Comparison of ENCODE assay signal across 8 cellular contexts in genomic region chr1:145927073-145927886, GRCh38. TPM values are rescaled to one million over a fixed set of nuclear protein-coding genes. Genes with fewer than 3 reads are reported as not detected.
DNase-seq lines count a peak whose midpoint lies in the region; ATAC-seq and TF ChIP-seq lines count a peak whose summit lies in the region.

RBM8A (minus strand) TSS chr1:145927484; CDS start chr1:145927426, 58 bp downstream.

- ATAC-seq in GM19397 (IDR thresholded peaks at IDR 0.05; ENCODE audit: unreplicated experiment) = peak; percentile 93
- ATAC-seq in HG03571 (IDR thresholded peaks at IDR 0.05; ENCODE audit: unreplicated experiment) = peak; percentile 95

- peaks cover 10 to 25% (median 17%) of the 10 kb centered on the region in 4 donors for H3K4me1 Mint-ChIP-seq in CD4-positive, alpha-beta memory T cell

- no peaks in the 10 kb centered on the region for H3K27me3 ChIP-seq in CD4-positive, alpha-beta memory T cell (ENCODE audit: insufficient read depth, low read length)
- H3K27me3 ChIP-seq in dorsolateral prefrontal cortex (no peaks in the 10 kb centered on the region), liver (ENCODE audit: control insufficient read depth in 4 of 4, insufficient read depth in 4 of 4, low read length in 3 of 4) (no peaks in the 10 kb centered on the region)

- intact Hi-C loops in CD4-positive, alpha-beta memory T cell (cut with micrococcal nuclease) = loop anchor here (1.0 kb wide), 4 partner anchors 9 to 110 kb away; partner anchors contain the start of genes ANKRD34A, PEX11B and POLR3GL
- intact Hi-C loops in dorsolateral prefrontal cortex (cut with DNase I) = loop anchor here (1.0 to 2.0 kb wide), 2 partner anchors 9 to 32 kb away; partner anchors contain the start of genes LIX1L (in 2 of the 2) and PEX11B (in 1 of the 2)

- H3K4me1 ChIP-seq in CD4-positive, alpha-beta memory T cell (ENCODE audit: insufficient read depth, low read length) = peaks cover 30% of the 10 kb centered on the region
- peaks cover 0 to 9% (median 6%) of the 10 kb centered on the region in 4 donors for H3K4me1 ChIP-seq in liver (ENCODE audit: control insufficient read depth in 4 of 4, insufficient read depth in 4 of 4, low read length in 3 of 4)

- TF ChIP-seq RAD21 in liver (IDR thresholded peaks at IDR 0.05) = peak; percentile 57 to 60

- CTCF ChIA-PET in CD4-positive, alpha-beta memory T cell (lab: Charles Lee; ENCODE audit: partially characterized antibody) = interaction anchor here (0.7 to 3.9 kb wide), 22 partner anchors 9 to 110 kb away, joined by 3 to 30 read pairs (median 5); partner anchors contain the start of genes ANKRD34A, ANKRD35, LIX1L and NUDT17

- H3K9me3 ChIP-seq in CD4-positive, alpha-beta memory T cell (ENCODE audit: control insufficient read depth in 1 of 2, low read length in 2 of 2) = no peaks in the 10 kb centered on the region
- no peaks in the 10 kb centered on the region for H3K9me3 ChIP-seq in liver (ENCODE audit: control insufficient read depth in 4 of 4, low read length in 3 of 4)

- H3K36me3 ChIP-seq in CD4-positive, alpha-beta memory T cell (ENCODE audit: insufficient read depth, low read length) = peaks cover 15% of the 10 kb centered on the region
- peaks cover 0 to 3% (median 2%) of the 10 kb centered on the region in 4 donors for H3K36me3 ChIP-seq in liver (ENCODE audit: control insufficient read depth in 4 of 4, insufficient read depth in 3 of 4, low read depth in 1 of 4, low read length in 3 of 4)

- peak within 1 kb of the TSS; percentile 92 to 100 for H3K9ac ChIP-seq in liver (ENCODE audit: low read depth in 1 of 2, low read length in 2 of 2)

- H3K4me3 ChIP-seq in CD4-positive, alpha-beta memory T cell (ENCODE audit: low read length in 2 of 2) = peak within 1 kb of the TSS; percentile 96 to 99
- H3K4me3 ChIP-seq in dorsolateral prefrontal cortex (peak within 1 kb of the TSS; percentile 47 to 94 (median 80)), liver (ENCODE audit: low read depth in 1 of 3, low read length in 3 of 3) (peak within 1 kb of the TSS; percentile 66 to 96 (median 88))

- H3K9me3 Mint-ChIP-seq in CD4-positive, alpha-beta memory T cell = no peaks in the 10 kb centered on the region

- WGBS in liver = under 1% methylated on average over 41 of the region's 41 CpGs

- peak within 1 kb of the TSS in 4 of 7 donors; percentile 72 to 94 (median 82) for H3K27ac Mint-ChIP-seq in CD4-positive, alpha-beta memory T cell

- H3K36me3 Mint-ChIP-seq in CD4-positive, alpha-beta memory T cell = peaks cover 8 to 12% of the 10 kb centered on the region in 2 donors

- DNase-seq in CD4-positive, alpha-beta memory T cell = peak; percentile 94 to 98 (median 97)
- DNase-seq in NCI-H774 (lab: John Stamatoyannopoulos, UW) = peak; percentile 98
- peak; percentile 92 to 93 for DNase-seq in activated CD4-positive, alpha-beta T cell treated with anti-CD3 and anti-CD28 coated beads, Interleukin-2, amount 50 U/mL, for 4 hours
- DNase-seq in dorsolateral prefrontal cortex = peak; percentile 75 to 99 (median 94)
- peak; percentile 95 for DNase-seq in stimulated activated CD4-positive, alpha-beta T cell treated with anti-CD3 and anti-CD28 coated beads, Interleukin-4, amount 100 ng/mL, for 24 hours

- H3K27me3 Mint-ChIP-seq in CD4-positive, alpha-beta memory T cell = no peaks in the 10 kb centered on the region

- POLR2A ChIA-PET in CD4-positive, alpha-beta memory T cell (lab: Charles Lee; ENCODE audit: partially characterized antibody) = interaction anchor here (0.5 to 8.6 kb wide), 35 partner anchors 9 to 123 kb away, joined by 3 to 444 read pairs (median 6); partner anchors contain the start of genes ANKRD34A, ANKRD35, HJV and LIX1L

- TF ChIP-seq CTCF in dorsolateral prefrontal cortex (IDR thresholded peaks at IDR 0.05 in 54 of 56, conservative IDR thresholded peaks at IDR 0.05 in 2 of 56; ENCODE audit: low read depth in 1 of 56, partially characterized antibody in 56 of 56) (peak in 55 of 56 donors; percentile 10 to 80 (median 58)), liver (IDR thresholded peaks at IDR 0.05; ENCODE audit: low read depth, low read length, missing input control) (peak; percentile 45)

- peak within 1 kb of the TSS; percentile 96 for H3K27ac ChIP-seq in CD4-positive, alpha-beta memory T cell (ENCODE audit: low read depth, low read length)
- H3K27ac ChIP-seq in dorsolateral prefrontal cortex (peak within 1 kb of the TSS; percentile 84 to 100 (median 98)), liver (ENCODE audit: low read depth in 1 of 2, low read length in 2 of 2) (peak within 1 kb of the TSS; percentile 95 to 96)

- H3K4me3 Mint-ChIP-seq in CD4-positive, alpha-beta memory T cell = peak within 1 kb of the TSS in 5 of 8 donors; percentile 20 to 69 (median 42)

TF ChIP-seq in liver, 16 proteins besides CTCF, POLR2A, EP300 and RAD21:
- TF ChIP-seq MAX (IDR thresholded peaks at IDR 0.05) (peak; percentile 55), JUND (IDR thresholded peaks at IDR 0.05) (peak; percentile 54 to 55), YY1 (IDR thresholded peaks at IDR 0.05) (peak; percentile 100), FOXA2 (IDR thresholded peaks at IDR 0.05) (peak; percentile 26), TAF1 (conservative IDR thresholded peaks at IDR 0.05) (no peak), FOXA1 (IDR thresholded peaks at IDR 0.05) (peak; percentile 57), RXRA (IDR thresholded peaks at IDR 0.05) (peak; percentile 71 to 81), HNF4A (conservative IDR thresholded peaks at IDR 0.05) (peak; percentile 48 to 51), NR2F2 (IDR thresholded peaks at IDR 0.05) (peak; percentile 87), HNF4G (IDR thresholded peaks at IDR 0.05) (no peak), EGR1 (IDR thresholded peaks at IDR 0.05; ENCODE audit: low read depth in 2 of 2) (peak in 1 of 2 donors; percentile 49), GABPA (IDR thresholded peaks at IDR 0.05 in 1 of 2, conservative IDR thresholded peaks at IDR 0.05 in 1 of 2) (peak; percentile 65 to 90), SP1 (IDR thresholded peaks at IDR 0.05) (peak; percentile 86), REST (IDR thresholded peaks at IDR 0.05) (peak; percentile 93)
- TF ChIP-seq, protein P1, sequence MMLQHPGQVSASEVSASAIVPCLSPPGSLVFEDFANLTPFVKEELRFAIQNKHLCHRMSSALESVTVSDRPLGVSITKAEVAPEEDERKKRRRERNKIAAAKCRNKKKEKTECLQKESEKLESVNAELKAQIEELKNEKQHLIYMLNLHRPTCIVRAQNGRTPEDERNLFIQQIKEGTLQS (IDR thresholded peaks at IDR 0.05) = no peak
- TF ChIP-seq, protein P2, sequence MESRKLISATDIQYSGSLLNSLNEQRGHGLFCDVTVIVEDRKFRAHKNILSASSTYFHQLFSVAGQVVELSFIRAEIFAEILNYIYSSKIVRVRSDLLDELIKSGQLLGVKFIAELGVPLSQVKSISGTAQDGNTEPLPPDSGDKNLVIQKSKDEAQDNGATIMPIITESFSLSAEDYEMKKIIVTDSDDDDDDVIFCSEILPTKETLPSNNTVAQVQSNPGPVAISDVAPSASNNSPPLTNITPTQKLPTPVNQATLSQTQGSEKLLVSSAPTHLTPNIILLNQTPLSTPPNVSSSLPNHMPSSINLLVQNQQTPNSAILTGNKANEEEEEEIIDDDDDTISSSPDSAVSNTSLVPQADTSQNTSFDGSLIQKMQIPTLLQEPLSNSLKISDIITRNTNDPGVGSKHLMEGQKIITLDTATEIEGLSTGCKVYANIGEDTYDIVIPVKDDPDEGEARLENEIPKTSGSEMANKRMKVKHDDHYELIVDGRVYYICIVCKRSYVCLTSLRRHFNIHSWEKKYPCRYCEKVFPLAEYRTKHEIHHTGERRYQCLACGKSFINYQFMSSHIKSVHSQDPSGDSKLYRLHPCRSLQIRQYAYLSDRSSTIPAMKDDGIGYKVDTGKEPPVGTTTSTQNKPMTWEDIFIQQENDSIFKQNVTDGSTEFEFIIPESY (IDR thresholded peaks at IDR 0.05) = peak; percentile 97
TF ChIP-seq in liver: peak in this region for 13.

RNA-seq across cellular contexts. Expression of gene RBM8A, which starts in this region (rescaled TPM):
- total RNA-seq in CD4-positive, alpha-beta memory T cell = 100 to 1,000 TPM; 116 to 122 TPM
- 100 to 1,000 TPM; 129 to 169 TPM for polyA plus RNA-seq in CD4-positive, alpha-beta memory T cell
- 100 to 1,000 TPM in 24 of 120 experiments, 10 to 100 TPM in 96; 68.5 to 111 (median 91.1) TPM for total RNA-seq in dorsolateral prefrontal cortex
- total RNA-seq in liver = 10 to 100 TPM; 48.8 to 62.5 TPM
- 10 to 100 TPM; 52.6 to 66.2 TPM for polyA plus RNA-seq in liver

Comparison
In these comparisons a context has a peak if more than half of its experiments do, and no peak if none do; other contexts are left out.
1. Peak in every context shown above with its lines: DNase-seq, ATAC-seq, H3K4me3 ChIP-seq and H3K27ac ChIP-seq.